ENCODE assay signal across 1 cellular context in genomic region chr5:176660860-176661641, GRCh38.
TF ChIP-seq lines count a peak whose summit lies in the region.

No MANE protein-coding gene starts in this region.

TF ChIP-seq in K562, 482 proteins besides CTCF, POLR2A, EP300 and RAD21 (continued from another document):
- TF ChIP-seq CHD7 (IDR thresholded peaks at IDR 0.05; ENCODE audit: low read depth, low read length) (no peak), BRF1 (IDR thresholded peaks at IDR 0.05; ENCODE audit: borderline replicate concordance, extremely low read depth, insufficient read length) (no peak), ZBTB7A (IDR thresholded peaks at IDR 0.05; ENCODE audit: borderline replicate concordance, control insufficient read depth, low read depth, low read length) (peak; percentile 78; the same call in 1 of the 2 replicates), FUS (optimal IDR thresholded peaks at IDR 0.05; ENCODE audit: low read depth, low read length) (no peak), ZNF766 (CRISPR knock-in tag; conservative IDR thresholded peaks at IDR 0.05) (no peak), ZZZ3 (IDR thresholded peaks at IDR 0.05) (no peak), PHTF2 (CRISPR knock-in tag; IDR thresholded peaks at IDR 0.05) (no peak), NR3C1 (CRISPR knock-in tag; IDR thresholded peaks at IDR 0.05) (0 out of 2 replicates have a peak, but pooled peaks have one; percentile 4), ZNF76 (CRISPR knock-in tag; IDR thresholded peaks at IDR 0.05; ENCODE audit: borderline replicate concordance) (no peak), ZNF239 (CRISPR knock-in tag; IDR thresholded peaks at IDR 0.05) (no peak), CHD4 (IDR thresholded peaks at IDR 0.05; ENCODE audit: insufficient read depth, insufficient replicate concordance, low read depth, low read length, poor library complexity, severe bottlenecking) (no peak), PRPF4 (IDR thresholded peaks at IDR 0.05; ENCODE audit: insufficient read depth, low read depth, low read length, poor library complexity, severe bottlenecking) (no peak)
TF ChIP-seq in K562: peak in this region for 37.
